8 cellular contexts compared by ENCODE assay signal in the genomic region with DNA sequence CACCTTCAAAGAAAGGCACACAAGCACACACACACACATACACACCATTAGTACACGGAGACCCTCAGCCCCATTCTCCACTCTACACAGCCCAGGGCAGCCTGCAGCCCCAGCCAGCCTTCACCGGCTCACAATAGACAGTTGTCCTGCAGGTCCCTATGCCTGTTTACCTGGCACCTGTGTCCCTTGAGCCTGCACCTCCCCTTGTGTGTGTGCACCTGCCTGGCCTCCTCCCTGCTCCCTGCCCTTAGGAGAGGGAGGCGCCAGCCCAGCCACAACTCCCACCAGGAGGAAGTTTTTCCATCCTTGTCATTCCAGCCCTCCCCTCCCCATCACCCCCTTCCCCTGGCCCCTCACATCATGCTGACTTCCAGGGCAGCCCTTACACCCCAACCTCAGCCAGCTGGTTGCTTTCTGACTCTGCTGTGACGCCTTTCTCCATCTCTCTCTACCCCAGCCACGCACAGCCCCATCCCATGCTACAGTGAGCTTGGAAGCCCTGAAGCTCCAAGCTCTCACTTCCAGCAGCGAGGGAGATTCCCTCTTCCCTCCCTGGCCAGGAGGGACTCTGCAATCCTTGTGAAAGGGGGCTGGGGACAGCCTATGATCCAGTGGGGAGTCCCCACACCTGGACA. TPM values are rescaled to one million over a fixed set of nuclear protein-coding genes. Genes with fewer than 3 reads are reported as not detected.
A peak's percentile ranks its signal among the peaks of the same experiment; 100 is the strongest.
DNase-seq lines count a peak whose midpoint lies in the region; ATAC-seq and TF ChIP-seq lines count a peak whose summit lies in the region.

No MANE protein-coding gene starts in this region.

- H3K36me3 Mint-ChIP-seq in endodermal cell (ENCODE audit: low read depth) = peaks cover 9% of the 10 kb centered on the region

- H3K36me3 ChIP-seq in GM06990 (ENCODE audit: control insufficient read depth, insufficient read depth, low read length) (no peaks in the 10 kb centered on the region), endodermal cell (ENCODE audit: control insufficient read depth, insufficient read depth, low read length) (peaks cover 20% of the 10 kb centered on the region)

- peaks cover 14% of the 10 kb centered on the region for H3K4me1 ChIP-seq in endodermal cell (ENCODE audit: control insufficient read depth, insufficient read depth, low read length)

- H3K4me1 Mint-ChIP-seq in endodermal cell = peaks cover 46% of the 10 kb centered on the region

- ATAC-seq in GM21576 (IDR thresholded peaks at IDR 0.05; ENCODE audit: unreplicated experiment) (no peak), HG03025 (IDR thresholded peaks at IDR 0.05; ENCODE audit: low FRiP score, unreplicated experiment) (no peak)

- H3K27me3 Mint-ChIP-seq in endodermal cell (ENCODE audit: insufficient read depth) = peaks cover 36% of the 10 kb centered on the region

- no peak overlapping the region for H3K27ac ChIP-seq in endodermal cell (ENCODE audit: low read depth, low read length)

- no peaks in the 10 kb centered on the region for H3K27me3 ChIP-seq in GM06990 (replicated peaks; ENCODE audit: control insufficient read depth, insufficient read depth, low read length)
- H3K27me3 ChIP-seq in endodermal cell (ENCODE audit: control insufficient read depth, insufficient read depth, low read length, poor library complexity, severe bottlenecking) = no peaks in the 10 kb centered on the region

- no peak for DNase-seq in GM06990 (ENCODE audit: extremely low read depth, insufficient read length)
- peak; percentile 68 for DNase-seq in NCI-H774 (lab: John Stamatoyannopoulos, UW)
- no peak for DNase-seq in endodermal cell
- no peak for DNase-seq in retinal pigment epithelial cell (ENCODE audit: low read depth)
- DNase-seq in putamen (ENCODE audit: low spot score) = no peak
- no peak for DNase-seq in cerebellar nuclear complex (lab: John Stamatoyannopoulos, UW)

- H3K27ac Mint-ChIP-seq in endodermal cell = no peak overlapping the region

- peak overlapping the region; percentile 92 for H3K4me3 Mint-ChIP-seq in endodermal cell

- TF ChIP-seq CTCF in GM06990 (IDR thresholded peaks at IDR 0.05; ENCODE audit: insufficient read depth, low read length, poor library complexity, severe bottlenecking) = no peak
- TF ChIP-seq CTCF in endodermal cell (conservative IDR thresholded peaks at IDR 0.05) = no peak
- TF ChIP-seq CTCF in retinal pigment epithelial cell (conservative IDR thresholded peaks at IDR 0.05; ENCODE audit: low read depth, low read length) = no peak

- H3K4me3 ChIP-seq in GM06990 (replicated peaks; ENCODE audit: low read depth, low read length) (peak overlapping the region; percentile 12), endodermal cell (ENCODE audit: low read length) (peak overlapping the region; percentile 88), retinal pigment epithelial cell (ENCODE audit: low read length) (peak overlapping the region; percentile 30)

- no peak overlapping the region for H3K9ac ChIP-seq in endodermal cell (ENCODE audit: extremely low read depth, low read length, poor library complexity, severe bottlenecking)

- no peaks in the 10 kb centered on the region for H3K9me3 Mint-ChIP-seq in endodermal cell

- no peaks in the 10 kb centered on the region for H3K9me3 ChIP-seq in endodermal cell (ENCODE audit: control insufficient read depth, low read length)

- 29 to 77% methylated on average over 1 to 6 of the region's 6 CpGs for WGBS in endodermal cell (ENCODE audit: insufficient coverage in 1 of 2, insufficient read length in 1 of 2), 2 experiments

RNA-seq across cellular contexts. Expression of gene AHNAK, which starts 4.4 kb away (rescaled TPM):
- 100 to 1,000 TPM; 109 to 165 TPM for total RNA-seq in endodermal cell
- 18.4 TPM for polyA plus RNA-seq in endodermal cell (2013, experiment 1 of 2)
- 24.8 TPM for polyA plus RNA-seq in endodermal cell (2013, experiment 2 of 2)

RNA-seq across cellular contexts. Expression of gene EEF1G, which starts 31.5 kb away (rescaled TPM):
- total RNA-seq in endodermal cell = 1,000 to 10,000 TPM; 1,705 to 1,818 TPM
- 2,069 TPM for polyA plus RNA-seq in endodermal cell (2013, experiment 1 of 2)
- polyA plus RNA-seq in endodermal cell (2013, experiment 2 of 2) = 1,897 TPM

RNA-seq across cellular contexts. Expression of gene TUT1, which starts 49.1 kb away (rescaled TPM):
- 10 to 100 TPM; 16.0 to 33.5 TPM for total RNA-seq in endodermal cell
- 22.9 TPM for polyA plus RNA-seq in endodermal cell (2013, experiment 1 of 2)
- 19.0 TPM for polyA plus RNA-seq in endodermal cell (2013, experiment 2 of 2)

RNA-seq across cellular contexts. Expression of gene MTA2, which starts 59.4 kb away (rescaled TPM):
- total RNA-seq in endodermal cell = 100 to 1,000 TPM; 131 to 155 TPM
- 118 TPM for polyA plus RNA-seq in endodermal cell (2013, experiment 1 of 2)
- 114 TPM for polyA plus RNA-seq in endodermal cell (2013, experiment 2 of 2)

Comparison
In these comparisons a context has a peak if more than half of its experiments do, and no peak if none do; other contexts are left out.
1. H3K4me3 ChIP-seq: peak in every context shown above with its lines; median percentile 88 in endodermal cell; 30 in retinal pigment epithelial cell; 12 in GM06990.